ENCODE assay signal across 7 cellular contexts in genomic region chr15:52808996-52809395, GRCh38. TPM values are rescaled to one million over a fixed set of nuclear protein-coding genes. Genes with fewer than 3 reads are reported as not detected.
"Had no signal": no experiment of that assay in that cellular context is flagged by ENCODE, and none has a peak within 500 bp of the region (broad histone marks: within the 10 kb centered on the region; RNA-seq: fewer than 3 reads in every experiment).

No MANE protein-coding gene starts in this region.

- H3K36me3 ChIP-seq: HAP-1 had no signal

- ATAC-seq: HCT116, K562 had no signal

- DNase-seq: GOT3, H7, IMR-90 had no signal

- H3K4me1 ChIP-seq: HAP-1 had no signal

- H3K9me3 ChIP-seq: HAP-1 had no signal

- H3K4me3 ChIP-seq: HAP-1, K562 had no signal

RNA-seq across cellular contexts. Expression of gene ONECUT1, which starts 18.9 kb away (rescaled TPM):
- total RNA-seq: HT-29, IMR-90, K562 had no signal
- polyA plus RNA-seq: IMR-90, K562 had no signal
